Comparison of ENCODE assay signal across 29 cellular contexts in the genomic region with DNA sequence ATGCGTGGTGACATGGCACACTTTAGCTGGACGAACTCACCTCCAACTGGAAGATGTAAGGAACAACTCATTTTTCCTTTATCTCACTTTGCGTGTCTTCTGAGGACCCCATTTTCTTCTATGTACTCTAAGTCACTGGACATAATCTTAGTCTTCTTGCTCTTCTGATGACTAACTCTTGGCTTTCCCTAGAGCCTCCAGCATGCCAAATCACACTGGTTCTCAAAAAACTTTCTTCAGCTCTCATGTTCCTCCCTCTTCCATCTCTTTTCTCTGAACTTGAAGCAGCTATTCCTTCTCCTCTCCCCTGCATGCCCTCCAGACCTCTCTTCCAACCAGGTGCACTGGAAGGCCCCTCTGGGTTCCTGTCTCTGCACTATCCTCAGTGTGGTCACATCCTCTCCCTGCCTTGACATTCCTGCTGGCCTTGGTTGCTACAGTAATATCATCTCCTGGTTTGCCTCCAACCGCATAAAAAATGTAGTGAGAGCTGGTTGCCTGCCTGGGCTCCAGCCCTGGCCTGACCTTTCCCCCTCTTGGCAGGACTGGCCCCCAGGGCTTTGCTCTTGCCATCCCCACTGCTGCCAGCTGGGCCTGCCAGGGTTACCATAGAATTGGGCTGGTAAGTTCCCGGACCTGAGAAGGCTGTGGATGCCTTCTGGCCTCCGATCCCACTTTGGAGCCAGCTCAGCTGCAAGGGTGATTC. TPM values are rescaled to one million over a fixed set of nuclear protein-coding genes. Genes with fewer than 3 reads are reported as not detected.
DNase-seq lines count a peak whose midpoint lies in the region; ATAC-seq and TF ChIP-seq lines count a peak whose summit lies in the region.
"Had no signal": no experiment of that assay in that cellular context is flagged by ENCODE, and none has a peak within 500 bp of the region (broad histone marks: within the 10 kb centered on the region; RNA-seq: fewer than 3 reads in every experiment).

No MANE protein-coding gene starts in this region.

- no peak for TF ChIP-seq CTCF in left ventricle myocardium inferior (IDR thresholded peaks at IDR 0.05; ENCODE audit: borderline replicate concordance)
- no peak for TF ChIP-seq CTCF in psoas muscle (IDR thresholded peaks at IDR 0.05)
- TF ChIP-seq CTCF in lower lobe of right lung (IDR thresholded peaks at IDR 0.05), result no peak

- no peaks in the 10 kb centered on the region for H3K4me1 Mint-ChIP-seq in stimulated activated memory B cell treated with anti-CD40 and anti-IgM and Interleukin-4, amounts not matched to agents 10 μg/mL and 1 μg/mL and 100 μg/mL, for 72 hours
- H3K4me1 Mint-ChIP-seq: activated CD4-positive, alpha-beta T cell treated with anti-CD3 and anti-CD28 coated beads, Interleukin-2, amount 10 ng/mL, durations not matched to agents 24 days and 14 days; activated naive CD8-positive, alpha-beta T cell treated with anti-CD3 and anti-CD28 coated beads for 36 hours; CD4-positive, alpha-beta memory T cell; IgD-negative memory B cell; T-cell had no signal

- no peak overlapping the region for H3K27ac Mint-ChIP-seq in stimulated activated memory B cell treated with anti-CD40 and anti-IgM and Interleukin-4, amounts not matched to agents 10 μg/mL and 1 μg/mL and 100 μg/mL, for 72 hours
- H3K27ac Mint-ChIP-seq: activated CD4-positive, alpha-beta T cell treated with anti-CD3 and anti-CD28 coated beads, Interleukin-2, amount 10 ng/mL, durations not matched to agents 24 days and 14 days; activated naive CD8-positive, alpha-beta T cell treated with anti-CD3 and anti-CD28 coated beads for 36 hours; CD4-positive, alpha-beta memory T cell; natural killer cell treated with Interleukin-12 subunit alpha and Interleukin-12 subunit beta and Interleukin-15 and Interleukin-18, amount 100 ng/mL, for 72 hours; T-cell had no signal

- no peaks in the 10 kb centered on the region for H3K36me3 Mint-ChIP-seq in stimulated activated memory B cell treated with anti-CD40 and anti-IgM and Interleukin-4, amounts not matched to agents 10 μg/mL and 1 μg/mL and 100 μg/mL, for 72 hours
- H3K36me3 Mint-ChIP-seq: activated naive CD8-positive, alpha-beta T cell treated with anti-CD3 and anti-CD28 coated beads for 36 hours; CD4-positive, alpha-beta memory T cell; IgD-negative memory B cell; natural killer cell treated with Interleukin-12 subunit alpha and Interleukin-12 subunit beta and Interleukin-15 and Interleukin-18, amount 100 ng/mL, for 72 hours; T-cell had no signal

- H3K27me3 Mint-ChIP-seq in stimulated activated memory B cell treated with anti-CD40 and anti-IgM and Interleukin-4, amounts not matched to agents 10 μg/mL and 1 μg/mL and 100 μg/mL, for 72 hours, result no peaks in the 10 kb centered on the region
- H3K27me3 Mint-ChIP-seq: activated CD4-positive, alpha-beta T cell treated with anti-CD3 and anti-CD28 coated beads, Interleukin-2, amount 10 ng/mL, durations not matched to agents 24 days and 14 days; activated naive CD8-positive, alpha-beta T cell treated with anti-CD3 and anti-CD28 coated beads for 36 hours; CD4-positive, alpha-beta memory T cell; IgD-negative memory B cell; T-cell had no signal

- no peak overlapping the region for H3K4me3 Mint-ChIP-seq in stimulated activated memory B cell treated with anti-CD40 and anti-IgM and Interleukin-4, amounts not matched to agents 10 μg/mL and 1 μg/mL and 100 μg/mL, for 72 hours
- H3K4me3 Mint-ChIP-seq: activated CD4-positive, alpha-beta T cell treated with anti-CD3 and anti-CD28 coated beads, Interleukin-2, amount 10 ng/mL, durations not matched to agents 24 days and 14 days; activated naive CD8-positive, alpha-beta T cell treated with anti-CD3 and anti-CD28 coated beads for 36 hours; CD4-positive, alpha-beta memory T cell; IgD-negative memory B cell; natural killer cell treated with Interleukin-12 subunit alpha and Interleukin-12 subunit beta and Interleukin-15 and Interleukin-18, amount 100 ng/mL, for 72 hours; T-cell had no signal

- peak; percentile 19 to 86 for ATAC-seq in left cardiac atrium
- ATAC-seq in psoas muscle, result peak in 3 of 4 donors; percentile 17 to 69 (median 57)
- ATAC-seq in stimulated activated memory B cell treated with anti-CD40 and anti-IgM and Interleukin-4, amounts not matched to agents 10 μg/mL and 1 μg/mL and 100 μg/mL, for 72 hours, result no peak
- no peak for ATAC-seq in lower lobe of right lung
- ATAC-seq: natural killer cell treated with Interleukin-12 subunit alpha and Interleukin-12 subunit beta and Interleukin-15 and Interleukin-18, amount 100 ng/mL, for 72 hours; T-cell had no signal

- H3K4me3 ChIP-seq in left ventricle myocardium inferior, result no peak overlapping the region
- H3K4me3 ChIP-seq in psoas muscle, result no peak overlapping the region
- H3K4me3 ChIP-seq in lower lobe of right lung, result no peak overlapping the region
- H3K4me3 ChIP-seq: ascending aorta, colonic mucosa, ovary, upper lobe of left lung had no signal

- H3K9me3 ChIP-seq in left ventricle myocardium inferior (replicated peaks) (no peaks in the 10 kb centered on the region), psoas muscle (no peaks in the 10 kb centered on the region), lower lobe of right lung (no peaks in the 10 kb centered on the region)
- H3K9me3 ChIP-seq: ascending aorta, colonic mucosa, ovary, upper lobe of left lung had no signal

- H3K9me3 Mint-ChIP-seq in stimulated activated memory B cell treated with anti-CD40 and anti-IgM and Interleukin-4, amounts not matched to agents 10 μg/mL and 1 μg/mL and 100 μg/mL, for 72 hours, result peaks cover 6% of the 10 kb centered on the region
- H3K9me3 Mint-ChIP-seq: activated naive CD8-positive, alpha-beta T cell treated with anti-CD3 and anti-CD28 coated beads for 36 hours; natural killer cell treated with Interleukin-12 subunit alpha and Interleukin-12 subunit beta and Interleukin-15 and Interleukin-18, amount 100 ng/mL, for 72 hours had no signal

- 53 to 64% (median 63%) methylated on average over 6 of the region's 6 CpGs for whole genome bisulfite sequencing in psoas muscle, 3 donors

- H3K4me1 ChIP-seq in left ventricle myocardium inferior (no peaks in the 10 kb centered on the region), psoas muscle (no peaks in the 10 kb centered on the region), lower lobe of right lung (no peaks in the 10 kb centered on the region)
- H3K4me1 ChIP-seq: ascending aorta, colonic mucosa, upper lobe of left lung had no signal

- H3K27ac ChIP-seq in left ventricle myocardium inferior (replicated peaks) (no peak overlapping the region), psoas muscle (no peak overlapping the region), lower lobe of right lung (no peak overlapping the region)
- H3K27ac ChIP-seq: ascending aorta, colonic mucosa, ovary, RWPE1, upper lobe of left lung had no signal

- H3K36me3 ChIP-seq in left ventricle myocardium inferior (no peaks in the 10 kb centered on the region), psoas muscle (ENCODE audit: insufficient read depth in 1 of 2, low read depth in 1 of 2) (no peaks in the 10 kb centered on the region), lower lobe of right lung (no peaks in the 10 kb centered on the region)
- H3K36me3 ChIP-seq: ascending aorta, colonic mucosa, ovary, upper lobe of left lung had no signal

- H3K27me3 ChIP-seq in left ventricle myocardium inferior (ENCODE audit: low read depth) (no peaks in the 10 kb centered on the region), psoas muscle (ENCODE audit: insufficient read depth in 3 of 3, low read length in 2 of 3) (no peaks in the 10 kb centered on the region), lower lobe of right lung (ENCODE audit: low read depth) (no peaks in the 10 kb centered on the region)
- H3K27me3 ChIP-seq: ascending aorta, colonic mucosa, ovary, upper lobe of left lung had no signal

- intact Hi-C loops in left cardiac atrium (cut with DNase I) (no loop called here), left ventricle myocardium inferior (cut with micrococcal nuclease) (no loop called here), psoas muscle (cut with DNase I) (loop anchor here (5.0 to 10.0 kb wide), 2 partner anchors 38 to 1040 kb away; no protein-coding TSS in a partner anchor), lower lobe of right lung (cut with DNase I) (no loop called here)

- DNase-seq in left cardiac atrium (no peak), left ventricle myocardium inferior (no peak), fibroblast of peridontal ligament (ENCODE audit: extremely low read depth) (peak; percentile 63), psoas muscle (peak; percentile 24 to 55), islet precursor cell (no peak), HCEC 1CT (no peak), lower lobe of right lung (no peak)
- DNase-seq: activated CD4-positive, alpha-beta T cell treated with anti-CD3 and anti-CD28 coated beads, Interleukin-2, amount 10 ng/mL, durations not matched to agents 24 days and 14 days; activated gamma-delta T cell; activated naive CD8-positive, alpha-beta T cell treated with anti-CD3 and anti-CD28 coated beads for 36 hours; activated T-cell treated with anti-CD3 and anti-CD28 coated beads, Interleukin-2, amount 50 U/mL, for 1 hour; AML-193; CD4-positive, alpha-beta memory T cell; colonic mucosa; effector CD4-positive, alpha-beta T cell; NCI-H1092; NCI-H187; NCI-H446 treated with DMSO at 0.1 percent for 48 hours; NCI-H82; ovary; stimulated activated CD4-positive, alpha-beta T cell treated with anti-CD3 and anti-CD28 coated beads, Interleukin-12 subunit alpha, Interleukin-12 subunit beta, amount 100 ng/mL, for 4 hours; stimulated activated CD4-positive, alpha-beta T cell treated with anti-CD3 and anti-CD28 coated beads, Interleukin-2, amount 100 ng/mL, for 48 hours; T-cell; upper lobe of left lung had no signal

RNA-seq across cellular contexts. Expression of a gene that starts 44.8 kb away (rescaled TPM):
- total RNA-seq in left cardiac atrium (10 to 100 TPM; 55.1 to 100.0 TPM), left ventricle myocardium inferior (3.5 TPM), psoas muscle (100 to 1,000 TPM in 2 of 4 donors, 10 to 100 TPM in 2; 44.1 to 168 (median 92.9) TPM), lower lobe of right lung (15.0 TPM)
- 1 to 10 TPM; 1.3 to 3.4 (median 1.3) TPM for polyA plus RNA-seq in psoas muscle
- total RNA-seq: activated CD4-positive, alpha-beta T cell treated with anti-CD3 and anti-CD28 coated beads, Interleukin-2, amount 10 ng/mL, durations not matched to agents 24 days and 14 days; activated naive CD8-positive, alpha-beta T cell treated with anti-CD3 and anti-CD28 coated beads for 36 hours; CD4-positive, alpha-beta memory T cell had no signal
- polyA plus RNA-seq: CD4-positive, alpha-beta memory T cell; IgD-negative memory B cell had no signal

Comparison
In these comparisons a context has a peak if more than half of its experiments do, and no peak if none do; other contexts are left out.
1. ATAC-seq: peak in left cardiac atrium (2 of 2) and psoas muscle (3 of 4); none in stimulated activated memory B cell treated with anti-CD40 and anti-IgM and Interleukin-4, amounts not matched to agents 10 μg/mL and 1 μg/mL and 100 μg/mL, for 72 hours (single experiment) and lower lobe of right lung (0 of 2).
2. DNase-seq: peak in fibroblast of peridontal ligament (single experiment) and psoas muscle (2 of 2); none in left cardiac atrium (single experiment), left ventricle myocardium inferior (single experiment), islet precursor cell (single experiment), HCEC 1CT (single experiment) and lower lobe of right lung (single experiment).
3. intact Hi-C loops: an anchor here in psoas muscle (5.0 to 10.0 kb wide); none called in left cardiac atrium, left ventricle myocardium inferior and lower lobe of right lung.